In genomic region chr17:78818152-78818846, GRCh38 we compare ENCODE assay signal across 12 cellular contexts. TPM values are rescaled to one million over a fixed set of nuclear protein-coding genes. Genes with fewer than 3 reads are reported as not detected.
DNase-seq lines count a peak whose midpoint lies in the region; ATAC-seq and TF ChIP-seq lines count a peak whose summit lies in the region.
"Had no signal": no experiment of that assay in that cellular context is flagged by ENCODE, and none has a peak within 500 bp of the region (broad histone marks: within the 10 kb centered on the region; RNA-seq: fewer than 3 reads in every experiment).

No MANE protein-coding gene starts in this region.

- H3K4me1 ChIP-seq in left ventricle myocardium inferior (peaks cover 22% of the 10 kb centered on the region), right cardiac atrium (ENCODE audit: control insufficient read depth, insufficient read depth, low read length) (peaks cover 2% of the 10 kb centered on the region), mesodermal cell (ENCODE audit: control insufficient read depth, insufficient read depth, low read length, poor library complexity, severe bottlenecking) (peaks cover 15% of the 10 kb centered on the region), adrenal gland (replicated peaks in 1 of 2) (no peaks in the 10 kb centered on the region), body of pancreas (no peaks in the 10 kb centered on the region)

- peaks cover 73% of the 10 kb centered on the region for H3K36me3 Mint-ChIP-seq in activated T-helper 1 cell treated with anti-CD3 and anti-CD28 coated beads, Interleukin-12 subunit alpha, Interleukin-12 subunit beta, Interleukin-2, Interleukin-4 antibody, amounts not matched to agents 30 ng/mL and 10 ng/mL and 1 ng/mL, durations not matched to agents 14 hours and 24 hours and 36 hours (ENCODE audit: low read depth)

- H3K36me3 ChIP-seq in left ventricle myocardium inferior: peaks cover 99% of the 10 kb centered on the region
- peaks cover 93% of the 10 kb centered on the region for H3K36me3 ChIP-seq in mesodermal cell (ENCODE audit: control insufficient read depth, insufficient read depth, low read length)
- peaks cover 0 to 97% of the 10 kb centered on the region in 2 donors for H3K36me3 ChIP-seq in adrenal gland (replicated peaks in 1 of 2)
- peaks cover 17 to 49% of the 10 kb centered on the region in 2 donors for H3K36me3 ChIP-seq in body of pancreas (replicated peaks in 1 of 2; ENCODE audit: insufficient read depth in 1 of 2, low read depth in 2 of 2)

- TF ChIP-seq POLR2A in adrenal gland (IDR thresholded peaks at IDR 0.05): no peak
- no peak for TF ChIP-seq POLR2A in body of pancreas (IDR thresholded peaks at IDR 0.05)

- H3K9me3 ChIP-seq in left ventricle myocardium inferior (replicated peaks) (no peaks in the 10 kb centered on the region), right cardiac atrium (ENCODE audit: control insufficient read depth, low read length) (no peaks in the 10 kb centered on the region), mesodermal cell (ENCODE audit: control insufficient read depth, low read length) (no peaks in the 10 kb centered on the region), adrenal gland (replicated peaks in 1 of 3) (no peaks in the 10 kb centered on the region), body of pancreas (no peaks in the 10 kb centered on the region)

- no peaks in the 10 kb centered on the region for H3K27me3 ChIP-seq in left ventricle myocardium inferior (ENCODE audit: low read depth)
- no peaks in the 10 kb centered on the region for H3K27me3 ChIP-seq in right cardiac atrium (ENCODE audit: control insufficient read depth, insufficient read depth)
- H3K27me3 ChIP-seq in adrenal gland: no peaks in the 10 kb centered on the region
- no peaks in the 10 kb centered on the region for H3K27me3 ChIP-seq in body of pancreas

- no peaks in the 10 kb centered on the region for H3K9me3 Mint-ChIP-seq in activated T-helper 1 cell treated with anti-CD3 and anti-CD28 coated beads, Interleukin-12 subunit alpha, Interleukin-12 subunit beta, Interleukin-2, Interleukin-4 antibody, amounts not matched to agents 30 ng/mL and 10 ng/mL and 1 ng/mL, durations not matched to agents 14 hours and 24 hours and 36 hours

- H3K4me3 Mint-ChIP-seq in activated T-helper 1 cell treated with anti-CD3 and anti-CD28 coated beads, Interleukin-12 subunit alpha, Interleukin-12 subunit beta, Interleukin-2, Interleukin-4 antibody, amounts not matched to agents 30 ng/mL and 10 ng/mL and 1 ng/mL, durations not matched to agents 14 hours and 24 hours and 36 hours: peak overlapping the region; percentile 74

- no peaks in the 10 kb centered on the region for H3K27me3 Mint-ChIP-seq in activated T-helper 1 cell treated with anti-CD3 and anti-CD28 coated beads, Interleukin-12 subunit alpha, Interleukin-12 subunit beta, Interleukin-2, Interleukin-4 antibody, amounts not matched to agents 30 ng/mL and 10 ng/mL and 1 ng/mL, durations not matched to agents 14 hours and 24 hours and 36 hours (ENCODE audit: insufficient read depth)

- H3K27ac ChIP-seq in left ventricle myocardium inferior (replicated peaks) (peak overlapping the region; percentile 20), right cardiac atrium (ENCODE audit: low read length) (no peak overlapping the region), mesodermal cell (ENCODE audit: low read depth, low read length, severe bottlenecking) (peak overlapping the region; percentile 30), adrenal gland (peak overlapping the region in 2 of 5 donors; percentile 35 to 42), body of pancreas (no peak overlapping the region)

- intact Hi-C loops in left ventricle myocardium inferior (cut with micrococcal nuclease): no loop called here
- intact Hi-C loops in right cardiac atrium (cut with DNase I): no loop called here
- intact Hi-C loops in activated T-helper 1 cell treated with anti-CD3 and anti-CD28 coated beads, Interleukin-12 subunit alpha, Interleukin-12 subunit beta, Interleukin-2, Interleukin-4 antibody, amounts not matched to agents 30 ng/mL and 10 ng/mL and 1 ng/mL, durations not matched to agents 14 hours and 24 hours and 36 hours (cut with micrococcal nuclease): loop anchor here (2.0 kb wide), 1 partner anchor 109 kb away; no protein-coding TSS in a partner anchor
- intact Hi-C loops in adrenal gland (cut with DNase I): no loop called here
- intact Hi-C loops in body of pancreas (cut with DNase I): no loop called here

- TF ChIP-seq CTCF in left ventricle myocardium inferior (IDR thresholded peaks at IDR 0.05; ENCODE audit: borderline replicate concordance): no peak
- TF ChIP-seq CTCF in adrenal gland (IDR thresholded peaks at IDR 0.05): no peak
- no peak for TF ChIP-seq CTCF in body of pancreas (IDR thresholded peaks at IDR 0.05)

- ATAC-seq in right cardiac atrium (no peak), esophagus mucosa (no peak), body of pancreas (no peak)

- peak overlapping the region; percentile 91 for H3K27ac Mint-ChIP-seq in activated T-helper 1 cell treated with anti-CD3 and anti-CD28 coated beads, Interleukin-12 subunit alpha, Interleukin-12 subunit beta, Interleukin-2, Interleukin-4 antibody, amounts not matched to agents 30 ng/mL and 10 ng/mL and 1 ng/mL, durations not matched to agents 14 hours and 24 hours and 36 hours

- DNase-seq in left ventricle myocardium inferior (no peak), right cardiac atrium (no peak), adrenal gland (no peak), COLO829 (ENCODE audit: low spot score) (no peak), body of pancreas (no peak)
- DNase-seq in activated T-helper 1 cell treated with anti-CD3 and anti-CD28 coated beads, Interleukin-12 subunit alpha, Interleukin-12 subunit beta, Interleukin-2, Interleukin-4 antibody, amounts not matched to agents 30 ng/mL and 10 ng/mL and 1 ng/mL, durations not matched to agents 14 hours and 24 hours and 36 hours (ENCODE audit: low spot score): no peak
- DNase-seq: hippocampal formation, MV-4-11, nucleus accumbens, OCI-M1 had no signal

- 83% methylated on average over 19 of the region's 19 CpGs for WGBS in right cardiac atrium
- WGBS in mesodermal cell (ENCODE audit: insufficient coverage in 2 of 2), 2 experiments: 95 to 96% methylated on average over 15 to 17 of the region's 19 CpGs
- WGBS in adrenal gland, 4 donors: 74 to 85% (median 80%) methylated on average over 19 of the region's 19 CpGs
- 74 to 80% methylated on average over 18 to 19 of the region's 19 CpGs for WGBS in body of pancreas, 2 donors

- H3K4me1 Mint-ChIP-seq in activated T-helper 1 cell treated with anti-CD3 and anti-CD28 coated beads, Interleukin-12 subunit alpha, Interleukin-12 subunit beta, Interleukin-2, Interleukin-4 antibody, amounts not matched to agents 30 ng/mL and 10 ng/mL and 1 ng/mL, durations not matched to agents 14 hours and 24 hours and 36 hours (ENCODE audit: low read depth): peaks cover 55% of the 10 kb centered on the region

- H3K4me3 ChIP-seq in left ventricle myocardium inferior (no peak overlapping the region), right cardiac atrium (ENCODE audit: low read length) (no peak overlapping the region), mesodermal cell (ENCODE audit: extremely low read depth, insufficient read depth, low read length, poor library complexity, severe bottlenecking) (no peak overlapping the region), adrenal gland (no peak overlapping the region), body of pancreas (no peak overlapping the region)

RNA-seq across cellular contexts. Expression of gene USP36, which starts 22.3 kb away (rescaled TPM):
- total RNA-seq in left ventricle myocardium inferior: 19.4 TPM
- 10 to 100 TPM; 25.1 to 42.9 (median 29.0) TPM for total RNA-seq in right cardiac atrium
- 16.2 TPM for polyA plus RNA-seq in right cardiac atrium
- 126 and 138 TPM in 2 replicates for total RNA-seq in activated T-helper 1 cell treated with anti-CD3 and anti-CD28 coated beads, Interleukin-12 subunit alpha, Interleukin-12 subunit beta, Interleukin-2, Interleukin-4 antibody, amounts not matched to agents 30 ng/mL and 10 ng/mL and 1 ng/mL, durations not matched to agents 14 hours and 24 hours and 36 hours
- 20.2 TPM for polyA plus RNA-seq in mesodermal cell (2013, experiment 1 of 2)
- polyA plus RNA-seq in mesodermal cell (2013, experiment 2 of 2): 19.1 TPM
- total RNA-seq in esophagus mucosa: 26.4 TPM
- total RNA-seq in adrenal gland: 10 to 100 TPM; 15.7 to 69.1 (median 47.1) TPM
- polyA plus RNA-seq in adrenal gland: 10 to 100 TPM; 19.7 to 48.8 (median 44.8) TPM
- 10 to 100 TPM; 28.5 to 55.4 TPM for total RNA-seq in body of pancreas

RNA-seq across cellular contexts. Expression of gene CYTH1, which starts 36.2 kb away (rescaled TPM):
- total RNA-seq in left ventricle myocardium inferior (28.9 TPM), right cardiac atrium (10 to 100 TPM; 31.2 to 39.1 (median 36.7) TPM), esophagus mucosa (54.7 TPM), adrenal gland (100 to 1,000 TPM in 1 of 8 donors, 10 to 100 TPM in 7; 26.0 to 141 (median 56.2) TPM), body of pancreas (10 to 100 TPM; 32.2 to 60.6 TPM)
- polyA plus RNA-seq in right cardiac atrium (22.5 TPM), adrenal gland (10 to 100 TPM; 32.6 to 45.2 (median 35.3) TPM)
- total RNA-seq in activated T-helper 1 cell treated with anti-CD3 and anti-CD28 coated beads, Interleukin-12 subunit alpha, Interleukin-12 subunit beta, Interleukin-2, Interleukin-4 antibody, amounts not matched to agents 30 ng/mL and 10 ng/mL and 1 ng/mL, durations not matched to agents 14 hours and 24 hours and 36 hours: 147 TPM in 2 replicates
- 17.1 TPM for polyA plus RNA-seq in mesodermal cell (2013, experiment 1 of 2)
- polyA plus RNA-seq in mesodermal cell (2013, experiment 2 of 2): 15.4 TPM

Comparison
In these comparisons a context has a peak if more than half of its experiments do, and no peak if none do; other contexts are left out.
1. H3K27ac ChIP-seq: peak in left ventricle myocardium inferior (single experiment) and mesodermal cell (single experiment); none in right cardiac atrium (single experiment) and body of pancreas (0 of 4).